ENCODE assay signal across 34 cellular contexts in genomic region chr1:23684415-23684814, GRCh38.
"Had no signal": no experiment of that assay in that cellular context is flagged by ENCODE, and none has a peak within 500 bp of the region (broad histone marks: within the 10 kb centered on the region; RNA-seq: fewer than 3 reads in every experiment).

No MANE protein-coding gene starts in this region.

- DNase-seq: activated effector memory CD4-positive, alpha-beta T cell treated with anti-CD3 and anti-CD28 coated beads, Interleukin-2, amount 50 U/mL, for 16 hours; activated effector memory CD4-positive, alpha-beta T cell treated with Interleukin-2 at 50 U/mL for 16 hours; activated gamma-delta T cell; activated gamma-delta T cell treated with Interleukin-2 at 50 U/mL for 16 hours; activated naive CD4-positive, alpha-beta T cell; activated naive CD4-positive, alpha-beta T cell treated with anti-CD3 and anti-CD28 coated beads for 36 hours; activated naive CD4-positive, alpha-beta T cell treated with anti-CD3 and anti-CD28 coated beads, Interleukin-2, amount 10 ng/mL, durations not matched to agents 7 days and 5 days; activated naive CD4-positive, alpha-beta T cell treated with anti-CD3 and anti-CD28 coated beads, Interleukin-2, amount 50 U/mL, for 16 hours; activated naive CD4-positive, alpha-beta T cell treated with Interleukin-2 at 50 U/mL for 16 hours; activated naive CD8-positive, alpha-beta T cell treated with anti-CD3 and anti-CD28 coated beads for 36 hours; activated naive CD8-positive, alpha-beta T cell treated with anti-CD3 and anti-CD28 coated beads, Interleukin-2, amount 10 ng/mL, durations not matched to agents 7 days and 5 days; activated naive CD8-positive, alpha-beta T cell treated with anti-CD3 and anti-CD28 coated beads, Interleukin-2, amount 50 U/mL, for 24 hours; activated T-cell treated with anti-CD3 and anti-CD28 coated beads, Interleukin-2, amount 50 U/mL, for 1 hour; activated T-cell treated with anti-CD3 and anti-CD28 coated beads, Interleukin-2, amount 50 U/mL, for 24 hours; activated T-cell treated with anti-CD3 and anti-CD28 coated beads, Interleukin-2, amount 50 U/mL, for 4 hours; activated T-cell treated with anti-CD3 and anti-CD28 coated beads, Interleukin-2, amount 50 U/mL, for 48 hours; activated T-cell treated with anti-CD3 and anti-CD28 coated beads, Interleukin-2, amount 50 U/mL, for 72 hours; adrenal gland; amniotic stem cell; amygdala; anterior cingulate cortex; aorta; body of pancreas; brain microvascular endothelial cell; caudate nucleus; central memory CD4-positive, alpha-beta T cell; cerebellar nuclear complex had no signal

- ATAC-seq: activated naive CD4-positive, alpha-beta T cell treated with anti-CD3 and anti-CD28 coated beads, Interleukin-2, amount 50 U/mL, for 72 hours; activated naive CD8-positive, alpha-beta T cell treated with anti-CD3 and anti-CD28 coated beads, Interleukin-2, amount 50 U/mL, for 24 hours; activated T-cell treated with anti-CD3 and anti-CD28 coated beads, Interleukin-2, amount 50 U/mL, for 4 hours; activated T-cell treated with anti-CD3 and anti-CD28 coated beads, Interleukin-2, amount 50 U/mL, for 72 hours; activated T-helper 17 cell treated with anti-CD3 and anti-CD28 coated beads, Interleukin-2, amount 50 U/mL, for 72 hours; body of pancreas had no signal

- H3K9me3 ChIP-seq: adrenal gland, ascending aorta, body of pancreas had no signal

- FAIRE-seq: astrocyte, bronchial epithelial cell had no signal

- H3K27me3 ChIP-seq: ascending aorta, body of pancreas, brain microvascular endothelial cell, breast epithelium had no signal

- H3K27ac ChIP-seq: adrenal gland, ascending aorta, body of pancreas, brain microvascular endothelial cell, breast epithelium, cardiac muscle cell had no signal

- H3K4me1 ChIP-seq: adrenal gland, ascending aorta, body of pancreas, breast epithelium had no signal

- H3K36me3 ChIP-seq: adrenal gland, ascending aorta, brain microvascular endothelial cell, breast epithelium, cardiac muscle cell had no signal

- H3K4me3 ChIP-seq: adrenal gland, ascending aorta, body of pancreas, breast epithelium, cardiac muscle cell had no signal
